8 cellular contexts compared by ENCODE assay signal in genomic region chr7:43905954-43906326, GRCh38. TPM values are rescaled to one million over a fixed set of nuclear protein-coding genes. Genes with fewer than 3 reads are reported as not detected.
DNase-seq lines count a peak whose midpoint lies in the region; TF ChIP-seq lines count a peak whose summit lies in the region.

No MANE protein-coding gene starts in this region.

- intact Hi-C loops in tibial artery (cut with DNase I; ENCODE audit: low total_unique reads), result loop anchor here (5.0 kb wide), 1 partner anchor 34 kb away; no protein-coding TSS in a partner anchor

- no peaks in the 10 kb centered on the region for H3K27me3 ChIP-seq in mononuclear cell (ENCODE audit: insufficient read depth, low read length)
- H3K27me3 ChIP-seq in tibial artery, result no peaks in the 10 kb centered on the region

- H3K9me3 Mint-ChIP-seq in HFFc6, result no peaks in the 10 kb centered on the region

- peak overlapping the region; percentile 46 for H3K4me3 ChIP-seq in mononuclear cell (ENCODE audit: low read length)
- peak overlapping the region; percentile 66 to 71 for H3K4me3 ChIP-seq in tibial artery

- peaks cover 40% of the 10 kb centered on the region for H3K4me1 Mint-ChIP-seq in HFFc6 (ENCODE audit: low read depth)

- no peak for TF ChIP-seq CTCF in HFFc6 (IDR thresholded peaks at IDR 0.05)
- TF ChIP-seq CTCF in tibial artery (IDR thresholded peaks at IDR 0.05), result no peak

- no peaks in the 10 kb centered on the region for H3K9me3 ChIP-seq in mononuclear cell (ENCODE audit: low read depth, low read length)
- H3K9me3 ChIP-seq in tibial artery, result no peaks in the 10 kb centered on the region

- H3K4me3 Mint-ChIP-seq in HFFc6, result peak overlapping the region; percentile 97

- no peaks in the 10 kb centered on the region for H3K27me3 Mint-ChIP-seq in HFFc6 (ENCODE audit: insufficient read depth)

- H3K27ac Mint-ChIP-seq in HFFc6, result peak overlapping the region; percentile 98

- H3K27ac ChIP-seq in epithelial cell of prostate (peak overlapping the region; percentile 85), tibial artery (peak overlapping the region; percentile 82 to 90)

- H3K36me3 ChIP-seq in tibial artery, result no peaks in the 10 kb centered on the region

- H3K4me1 ChIP-seq in mononuclear cell (ENCODE audit: insufficient read depth, low read length), result peaks cover 14% of the 10 kb centered on the region
- H3K4me1 ChIP-seq in tibial artery, result peaks cover 0 to 46% (median 31%) of the 10 kb centered on the region in 4 donors

- DNase-seq in NCI-H2029 (lab: John Stamatoyannopoulos, UW) (peak; percentile 4), NCI-H2029 treated with DMSO at 0.1 percent for 48 hours (lab: John Stamatoyannopoulos, UW) (no peak), HFFc6 (no peak), NCI-H1105 (lab: John Stamatoyannopoulos, UW) (peak; percentile 37), epithelial cell of prostate (ENCODE audit: low read depth, low spot score) (no peak), tibial artery (peak in 1 of 2 donors; percentile 22)
- DNase-seq in activated CD8-positive, alpha-beta memory T cell treated with anti-CD3 and anti-CD28 coated beads, Interleukin-2, amount 50 U/mL, for 48 hours, result peak; percentile 71

- peaks cover 21% of the 10 kb centered on the region for H3K36me3 Mint-ChIP-seq in HFFc6 (ENCODE audit: low read depth)

RNA-seq across cellular contexts. Expression of gene URGCP, which starts 0.5 kb away (rescaled TPM):
- 10 to 100 TPM; 41.4 to 53.2 (median 43.2) TPM for total RNA-seq in HFFc6 (2021; fragmentation: NEBNext Ultra II Directional; extraction: Animal tissue kit (Norgen Biotek cat#: 25700))
- 19.2 TPM for total RNA-seq in mononuclear cell

RNA-seq across cellular contexts. Expression of gene UBE2D4, which starts 20.3 kb away (rescaled TPM):
- total RNA-seq in HFFc6 (2021; fragmentation: NEBNext Ultra II Directional; extraction: Animal tissue kit (Norgen Biotek cat#: 25700)), result 10 to 100 TPM; 12.6 to 15.7 (median 14.4) TPM
- total RNA-seq in mononuclear cell, result 6.3 TPM

RNA-seq across cellular contexts. Expression of gene MRPS24, which starts 36.6 kb away (rescaled TPM):
- 100 to 1,000 TPM; 158 to 211 (median 199) TPM for total RNA-seq in HFFc6 (2021; fragmentation: NEBNext Ultra II Directional; extraction: Animal tissue kit (Norgen Biotek cat#: 25700))
- total RNA-seq in mononuclear cell, result 53.1 TPM

Comparison
In these comparisons a context has a peak if more than half of its experiments do, and no peak if none do; other contexts are left out.
1. DNase-seq: peak in NCI-H2029 (single experiment), NCI-H1105 (single experiment) and activated CD8-positive, alpha-beta memory T cell treated with anti-CD3 and anti-CD28 coated beads, Interleukin-2, amount 50 U/mL, for 48 hours (single experiment); none in NCI-H2029 treated with DMSO at 0.1 percent for 48 hours (single experiment), HFFc6 (single experiment) and epithelial cell of prostate (single experiment).